9 cellular contexts compared by ENCODE assay signal in genomic region chr1:117051224-117052064, GRCh38. TPM values are rescaled to one million over a fixed set of nuclear protein-coding genes. Genes with fewer than 3 reads are reported as not detected.
DNase-seq lines count a peak whose midpoint lies in the region; ATAC-seq and TF ChIP-seq lines count a peak whose summit lies in the region.
"Had no signal": no experiment of that assay in that cellular context is flagged by ENCODE, and none has a peak within 500 bp of the region (broad histone marks: within the 10 kb centered on the region; RNA-seq: fewer than 3 reads in every experiment).

No MANE protein-coding gene starts in this region.

- no peak overlapping the region for H3K23ac ChIP-seq in H9 (ENCODE audit: insufficient read length, low read depth, low read length)

- no peak overlapping the region for H3K27ac ChIP-seq in H9 (ENCODE audit: insufficient read length, low read depth, low read length)
- H3K27ac ChIP-seq: SK-N-MC had no signal

- no peak overlapping the region for H2AFZ ChIP-seq in H9 (ENCODE audit: low read length)

- H3K9ac ChIP-seq in H9 (ENCODE audit: extremely low read depth, insufficient read length, low read length), result no peak overlapping the region

- no peaks in the 10 kb centered on the region for H3K9me3 ChIP-seq in H9 (ENCODE audit: control insufficient read depth, low read depth, low read length)

- H3K4me3 Mint-ChIP-seq in T-helper 1 cell treated with Interleukin-12 subunit alpha and Interleukin-12 subunit beta and Interleukin-4 antibody, amounts not matched to agents 30 μg/mL and 1 μg/mL, for 36 hours, result peak overlapping the region; percentile 77
- no peak overlapping the region for H3K4me3 Mint-ChIP-seq in H9

- peak overlapping the region; percentile 90 for H3K27ac Mint-ChIP-seq in T-helper 1 cell treated with Interleukin-12 subunit alpha and Interleukin-12 subunit beta and Interleukin-4 antibody, amounts not matched to agents 30 μg/mL and 1 μg/mL, for 36 hours
- peak overlapping the region in 1 of 3 experiments; percentile 37; a peak in 2 of 7 replicates for H3K27ac Mint-ChIP-seq in H9

- no peaks in the 10 kb centered on the region for H3K23me2 ChIP-seq in H9 (ENCODE audit: insufficient read length, low read depth, low read length, poor library complexity, severe bottlenecking)

- no peaks in the 10 kb centered on the region for H3K79me1 ChIP-seq in H9 (ENCODE audit: insufficient read depth, low read depth, low read length, poor library complexity, severe bottlenecking)

- H2BK120ac ChIP-seq in H9 (ENCODE audit: low read depth, low read length, poor library complexity, severe bottlenecking), result no peak overlapping the region

- no peak overlapping the region for H2BK12ac ChIP-seq in H9 (ENCODE audit: insufficient read length, low read depth, low read length)

- H3K27me3 Mint-ChIP-seq in T-helper 1 cell treated with Interleukin-12 subunit alpha and Interleukin-12 subunit beta and Interleukin-4 antibody, amounts not matched to agents 30 μg/mL and 1 μg/mL, for 36 hours (ENCODE audit: low read depth), result no peaks in the 10 kb centered on the region
- H3K27me3 Mint-ChIP-seq in H9 (ENCODE audit: low read depth), result no peaks in the 10 kb centered on the region

- H3K27me3 ChIP-seq in H9 (ENCODE audit: insufficient read depth, low read length), result no peaks in the 10 kb centered on the region

- no peak overlapping the region for H2BK20ac ChIP-seq in H9 (ENCODE audit: low read depth, low read length, poor library complexity, severe bottlenecking)

- no peak overlapping the region for H4K5ac ChIP-seq in H9 (ENCODE audit: insufficient read length, low read depth, low read length)

- no CpG with 5 or more reads among the region's 8 CpGs for WGBS in H9 (ENCODE audit: extremely low coverage, insufficient read length, low lambda C conversion rate)

- H3K36me3 Mint-ChIP-seq in T-helper 1 cell treated with Interleukin-12 subunit alpha and Interleukin-12 subunit beta and Interleukin-4 antibody, amounts not matched to agents 30 μg/mL and 1 μg/mL, for 36 hours (ENCODE audit: low read depth), result peaks cover 9% of the 10 kb centered on the region
- H3K36me3 Mint-ChIP-seq in H9 (ENCODE audit: insufficient read depth in 1 of 3, low read depth in 3 of 3), result peaks cover 0 to 3% (median 0%) of the 10 kb centered on the region in 3 experiments; a peak in 1 of 7 replicates

- no peaks in the 10 kb centered on the region for H3K9me3 Mint-ChIP-seq in T-helper 1 cell treated with Interleukin-12 subunit alpha and Interleukin-12 subunit beta and Interleukin-4 antibody, amounts not matched to agents 30 μg/mL and 1 μg/mL, for 36 hours
- no peaks in the 10 kb centered on the region for H3K9me3 Mint-ChIP-seq in H9

- H3T11ph ChIP-seq in H9 (ENCODE audit: low read length), result no peak overlapping the region

- no peak overlapping the region for H4K8ac ChIP-seq in H9 (replicated peaks; ENCODE audit: insufficient read length, low read depth, low read length)

- no peak overlapping the region for H3K56ac ChIP-seq in H9 (ENCODE audit: insufficient read length, low read depth, low read length)

- H3K4me1 ChIP-seq in H9 (ENCODE audit: insufficient read depth, low read length), result no peaks in the 10 kb centered on the region

- ATAC-seq in GM19023 (IDR thresholded peaks at IDR 0.05; ENCODE audit: unreplicated experiment) (peak; percentile 79), HG03039 (IDR thresholded peaks at IDR 0.05; ENCODE audit: unreplicated experiment) (peak; percentile 77)

- H3K14ac ChIP-seq in H9 (ENCODE audit: insufficient read depth, low read length), result no peak overlapping the region

- TF ChIP-seq CTCF in epithelial cell of esophagus (IDR thresholded peaks at IDR 0.05; ENCODE audit: insufficient read depth, low read depth, low read length, missing control alignments), result no peak
- TF ChIP-seq CTCF in H9 (conservative IDR thresholded peaks at IDR 0.05), result no peak

- DNase-seq in epithelial cell of esophagus (ENCODE audit: low read depth) (peak; percentile 76), iPS-NIHi11 (ENCODE audit: low spot score) (no peak), SW480 (ENCODE audit: low spot score) (no peak), H9 (no peak)
- DNase-seq in stimulated activated CD4-positive, alpha-beta T cell treated with anti-CD3 and anti-CD28 coated beads, Interleukin-12 subunit alpha, Interleukin-12 subunit beta, amount 100 ng/mL, for 48 hours (ENCODE audit: low read depth in 2 of 3, low spot score in 1 of 3), result peak in 2 of 3 donors; percentile 20

- H3K79me2 ChIP-seq in H9 (ENCODE audit: insufficient read depth, low read length), result no peaks in the 10 kb centered on the region

- no peak overlapping the region for H2BK5ac ChIP-seq in H9 (ENCODE audit: insufficient read length, low read length)

- no peak overlapping the region for H2AK5ac ChIP-seq in H9 (ENCODE audit: insufficient read length, low read length)

- H3K18ac ChIP-seq in H9 (ENCODE audit: insufficient read length, low read depth, low read length), result no peak overlapping the region

- H3K4me1 Mint-ChIP-seq in T-helper 1 cell treated with Interleukin-12 subunit alpha and Interleukin-12 subunit beta and Interleukin-4 antibody, amounts not matched to agents 30 μg/mL and 1 μg/mL, for 36 hours (ENCODE audit: low read depth), result peaks cover 35% of the 10 kb centered on the region
- peaks cover 2 to 10% of the 10 kb centered on the region in 2 experiments; a peak in 3 of 4 replicates for H3K4me1 Mint-ChIP-seq in H9

- H4K20me1 ChIP-seq in H9 (ENCODE audit: control insufficient read depth, insufficient read depth, insufficient read length), result no peaks in the 10 kb centered on the region

- no peak overlapping the region for H3K4me2 ChIP-seq in H9 (ENCODE audit: insufficient read depth, insufficient read length, low read length)

- H3K4me3 ChIP-seq in epithelial cell of esophagus (ENCODE audit: low read length), result no peak overlapping the region
- H3K4me3 ChIP-seq: SK-N-MC had no signal

- no peak overlapping the region for H2BK15ac ChIP-seq in H9 (ENCODE audit: low read depth, low read length)

- H4K91ac ChIP-seq in H9 (ENCODE audit: insufficient read length, low read depth, low read length), result no peak overlapping the region

- no peak overlapping the region for H3K4ac ChIP-seq in H9 (ENCODE audit: low read depth, low read length)

RNA-seq across cellular contexts. Expression of gene TTF2, which starts 8.7 kb away (rescaled TPM):
- 83.5 and 86.4 TPM in 2 replicates for total RNA-seq in H9 (2021)

RNA-seq across cellular contexts. Expression of gene CD101, which starts 49.9 kb away (rescaled TPM):
- 1.5 and 1.8 TPM in 2 replicates for total RNA-seq in H9 (2021)

Comparison
In these comparisons a context has a peak if more than half of its experiments do, and no peak if none do; other contexts are left out.
1. DNase-seq: peak in epithelial cell of esophagus (single experiment) and stimulated activated CD4-positive, alpha-beta T cell treated with anti-CD3 and anti-CD28 coated beads, Interleukin-12 subunit alpha, Interleukin-12 subunit beta, amount 100 ng/mL, for 48 hours (2 of 3); none in iPS-NIHi11 (single experiment), SW480 (single experiment) and H9 (single experiment).